3 cellular contexts compared by ENCODE assay signal in the genomic region with DNA sequence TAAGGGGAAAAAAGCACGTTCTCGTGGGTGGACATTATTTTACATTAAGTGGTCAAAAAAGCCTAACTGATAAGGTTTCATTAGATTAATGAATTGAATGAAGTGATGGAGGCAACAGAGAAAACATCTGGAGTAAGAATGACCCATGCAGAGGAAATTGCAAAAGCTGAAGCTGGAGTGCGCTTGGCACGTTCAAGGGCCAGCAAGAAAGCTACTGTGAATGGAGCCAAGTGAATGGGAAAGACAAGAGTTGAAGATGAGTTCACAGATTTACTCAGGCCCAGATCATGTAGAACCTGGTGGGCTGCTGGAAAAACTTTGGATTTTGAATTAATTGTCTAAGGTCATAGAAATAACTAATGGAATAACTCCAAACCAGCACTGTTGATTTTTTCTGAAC.
"Had no signal": no experiment of that assay in that cellular context is flagged by ENCODE, and none has a peak within 500 bp of the region (broad histone marks: within the 10 kb centered on the region; RNA-seq: fewer than 3 reads in every experiment).

No MANE protein-coding gene starts in this region.

- ATAC-seq: GM12878 had no signal

- DNase-seq: GDM1, GF-D8 had no signal

- H3K4me3 ChIP-seq: GM12878 had no signal
